39 cellular contexts compared by ENCODE assay signal in the genomic region with DNA sequence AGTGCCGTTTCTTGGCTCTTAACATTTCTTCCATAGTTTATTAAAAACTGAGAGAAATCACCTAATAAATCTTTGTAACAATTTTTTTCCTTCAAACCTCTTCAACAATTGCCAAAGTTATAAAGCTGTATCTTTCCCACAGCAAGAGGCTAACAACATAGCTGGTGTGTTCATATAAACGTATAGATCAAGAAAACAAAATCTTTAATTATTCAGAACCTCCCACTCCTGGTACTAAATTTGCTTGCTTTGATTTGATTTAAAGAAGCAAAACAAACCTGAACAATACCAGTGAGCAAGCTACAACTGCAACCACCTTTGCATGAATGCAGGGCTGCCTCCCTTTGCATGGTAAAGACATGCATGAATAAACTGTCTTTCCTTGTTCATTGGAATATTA.
"Had no signal": no experiment of that assay in that cellular context is flagged by ENCODE, and none has a peak within 500 bp of the region (broad histone marks: within the 10 kb centered on the region; RNA-seq: fewer than 3 reads in every experiment).

No MANE protein-coding gene starts in this region.

- ATAC-seq: activated naive CD4-positive, alpha-beta T cell treated with anti-CD3 and anti-CD28 coated beads, Interleukin-2, amount 50 U/mL, for 72 hours; activated naive CD8-positive, alpha-beta T cell treated with anti-CD3 and anti-CD28 coated beads, Interleukin-2, amount 50 U/mL, for 24 hours; activated T-cell treated with anti-CD3 and anti-CD28 coated beads, Interleukin-2, amount 50 U/mL, for 4 hours; activated T-cell treated with anti-CD3 and anti-CD28 coated beads, Interleukin-2, amount 50 U/mL, for 72 hours; activated T-helper 17 cell treated with anti-CD3 and anti-CD28 coated beads, Interleukin-2, amount 50 U/mL, for 72 hours had no signal

- H3K36me3 ChIP-seq: adrenal gland, ascending aorta, brain microvascular endothelial cell, breast epithelium, cardiac muscle cell had no signal

- H3K4me1 ChIP-seq: adrenal gland, ascending aorta, breast epithelium had no signal

- H3K4me3 Mint-ChIP-seq: activated naive CD4-positive, alpha-beta T cell treated with anti-CD3 and anti-CD28 coated beads for 36 hours; activated naive CD4-positive, alpha-beta T cell treated with anti-CD3 and anti-CD28 coated beads, Interleukin-2, amount 10 ng/mL, durations not matched to agents 7 days and 5 days; activated naive CD4-positive, alpha-beta T cell treated with anti-CD3 and anti-CD28 coated beads, Interleukin-2, amount 50 U/mL, for 24 hours; activated naive CD8-positive, alpha-beta T cell; activated naive CD8-positive, alpha-beta T cell treated with anti-CD3 and anti-CD28 coated beads for 36 hours; activated naive CD8-positive, alpha-beta T cell treated with anti-CD3 and anti-CD28 coated beads, Interleukin-2, amount 10 ng/mL, durations not matched to agents 7 days and 5 days; activated naive CD8-positive, alpha-beta T cell treated with anti-CD3 and anti-CD28 coated beads, Interleukin-2, amount 50 U/mL, for 24 hours; activated T-cell treated with anti-CD3 and anti-CD28 coated beads, Interleukin-2, amount 50 U/mL, for 24 hours; activated T-cell treated with anti-CD3 and anti-CD28 coated beads, Interleukin-2, amount 50 U/mL, for 4 hours; activated T-cell treated with anti-CD3 and anti-CD28 coated beads, Interleukin-2, amount 50 U/mL, for 72 hours; activated T-helper 1 cell treated with anti-CD3 and anti-CD28 coated beads, Interleukin-12 subunit alpha, Interleukin-12 subunit beta, Interleukin-2, Interleukin-4 antibody, amounts not matched to agents 30 ng/mL and 10 ng/mL and 1 ng/mL, durations not matched to agents 14 hours and 24 hours and 36 hours; activated T-helper 17 cell treated with anti-CD3 and anti-CD28 coated beads, Interleukin-2, amount 50 U/mL, for 72 hours; brain; central memory CD8-positive, alpha-beta T cell had no signal

- H3K27ac ChIP-seq: adrenal gland, ascending aorta, brain microvascular endothelial cell, breast epithelium, cardiac muscle cell had no signal

- H3K27ac Mint-ChIP-seq: activated naive CD4-positive, alpha-beta T cell treated with anti-CD3 and anti-CD28 coated beads for 36 hours; activated naive CD4-positive, alpha-beta T cell treated with anti-CD3 and anti-CD28 coated beads, Interleukin-2, amount 10 ng/mL, durations not matched to agents 7 days and 5 days; activated naive CD4-positive, alpha-beta T cell treated with anti-CD3 and anti-CD28 coated beads, Interleukin-2, amount 50 U/mL, for 24 hours; activated naive CD4-positive, alpha-beta T cell treated with anti-CD3 and anti-CD28 coated beads, Interleukin-2, amount 50 U/mL, for 72 hours; activated naive CD8-positive, alpha-beta T cell; activated naive CD8-positive, alpha-beta T cell treated with anti-CD3 and anti-CD28 coated beads for 36 hours; activated naive CD8-positive, alpha-beta T cell treated with anti-CD3 and anti-CD28 coated beads, Interleukin-2, amount 10 ng/mL, durations not matched to agents 7 days and 5 days; activated naive CD8-positive, alpha-beta T cell treated with anti-CD3 and anti-CD28 coated beads, Interleukin-2, amount 50 U/mL, for 24 hours; activated T-cell treated with anti-CD3 and anti-CD28 coated beads, Interleukin-2, amount 50 U/mL, for 24 hours; activated T-cell treated with anti-CD3 and anti-CD28 coated beads, Interleukin-2, amount 50 U/mL, for 72 hours; activated T-helper 1 cell treated with anti-CD3 and anti-CD28 coated beads, Interleukin-12 subunit alpha, Interleukin-12 subunit beta, Interleukin-2, Interleukin-4 antibody, amounts not matched to agents 30 ng/mL and 10 ng/mL and 1 ng/mL, durations not matched to agents 14 hours and 24 hours and 36 hours; activated T-helper 17 cell treated with anti-CD3 and anti-CD28 coated beads, Interleukin-2, amount 50 U/mL, for 72 hours; activated T-helper 2 cell treated with anti-CD3 and anti-CD28 coated beads, Interferon-gamma antibody, Interleukin-2, Interleukin-4, amounts not matched to agents 10 μg/mL and 5 μg/mL and 100 μg/mL, durations not matched to agents 14 hours and 24 hours and 36 hours; brain had no signal

- H3K4me1 Mint-ChIP-seq: activated naive CD4-positive, alpha-beta T cell treated with anti-CD3 and anti-CD28 coated beads, Interleukin-2, amount 10 ng/mL, durations not matched to agents 7 days and 5 days; brain; central memory CD8-positive, alpha-beta T cell had no signal

- H3K36me3 Mint-ChIP-seq: activated naive CD4-positive, alpha-beta T cell treated with anti-CD3 and anti-CD28 coated beads, Interleukin-2, amount 50 U/mL, for 24 hours; activated naive CD8-positive, alpha-beta T cell treated with anti-CD3 and anti-CD28 coated beads for 36 hours; brain had no signal

- DNase-seq: activated effector memory CD4-positive, alpha-beta T cell treated with anti-CD3 and anti-CD28 coated beads, Interleukin-2, amount 50 U/mL, for 16 hours; activated effector memory CD4-positive, alpha-beta T cell treated with Interleukin-2 at 50 U/mL for 16 hours; activated gamma-delta T cell; activated gamma-delta T cell treated with Interleukin-2 at 50 U/mL for 16 hours; activated naive CD4-positive, alpha-beta T cell; activated naive CD4-positive, alpha-beta T cell treated with anti-CD3 and anti-CD28 coated beads for 36 hours; activated naive CD4-positive, alpha-beta T cell treated with anti-CD3 and anti-CD28 coated beads, Interleukin-2, amount 10 ng/mL, durations not matched to agents 7 days and 5 days; activated naive CD4-positive, alpha-beta T cell treated with anti-CD3 and anti-CD28 coated beads, Interleukin-2, amount 50 U/mL, for 16 hours; activated naive CD4-positive, alpha-beta T cell treated with Interleukin-2 at 50 U/mL for 16 hours; activated naive CD8-positive, alpha-beta T cell treated with anti-CD3 and anti-CD28 coated beads for 36 hours; activated naive CD8-positive, alpha-beta T cell treated with anti-CD3 and anti-CD28 coated beads, Interleukin-2, amount 10 ng/mL, durations not matched to agents 7 days and 5 days; activated naive CD8-positive, alpha-beta T cell treated with anti-CD3 and anti-CD28 coated beads, Interleukin-2, amount 50 U/mL, for 24 hours; activated T-cell treated with anti-CD3 and anti-CD28 coated beads, Interleukin-2, amount 50 U/mL, for 24 hours; activated T-cell treated with anti-CD3 and anti-CD28 coated beads, Interleukin-2, amount 50 U/mL, for 4 hours; activated T-cell treated with anti-CD3 and anti-CD28 coated beads, Interleukin-2, amount 50 U/mL, for 48 hours; activated T-cell treated with anti-CD3 and anti-CD28 coated beads, Interleukin-2, amount 50 U/mL, for 72 hours; adrenal gland; amniotic stem cell; amygdala; anterior cingulate cortex; aorta; brain microvascular endothelial cell; caudate nucleus; central memory CD4-positive, alpha-beta T cell; cerebellar nuclear complex had no signal

- H3K9me3 Mint-ChIP-seq: central memory CD8-positive, alpha-beta T cell had no signal

- H3K27me3 ChIP-seq: adrenal gland, ascending aorta, brain microvascular endothelial cell, breast epithelium, cardiac muscle cell had no signal

- H3K4me3 ChIP-seq: adrenal gland, ascending aorta, breast epithelium, cardiac muscle cell had no signal

- FAIRE-seq: astrocyte, bronchial epithelial cell, colon had no signal

- H3K27me3 Mint-ChIP-seq: activated naive CD4-positive, alpha-beta T cell treated with anti-CD3 and anti-CD28 coated beads, Interleukin-2, amount 10 ng/mL, durations not matched to agents 7 days and 5 days; activated naive CD4-positive, alpha-beta T cell treated with anti-CD3 and anti-CD28 coated beads, Interleukin-2, amount 50 U/mL, for 24 hours; activated naive CD8-positive, alpha-beta T cell; activated naive CD8-positive, alpha-beta T cell treated with anti-CD3 and anti-CD28 coated beads for 36 hours; activated naive CD8-positive, alpha-beta T cell treated with anti-CD3 and anti-CD28 coated beads, Interleukin-2, amount 10 ng/mL, durations not matched to agents 7 days and 5 days; activated naive CD8-positive, alpha-beta T cell treated with anti-CD3 and anti-CD28 coated beads, Interleukin-2, amount 50 U/mL, for 24 hours; activated T-cell treated with anti-CD3 and anti-CD28 coated beads, Interleukin-2, amount 50 U/mL, for 24 hours; activated T-helper 17 cell treated with anti-CD3 and anti-CD28 coated beads, Interleukin-2, amount 50 U/mL, for 72 hours; central memory CD8-positive, alpha-beta T cell had no signal

- H3K9me3 ChIP-seq: adrenal gland, ascending aorta had no signal
